11 cellular contexts compared by ENCODE assay signal in genomic region chr6:164040994-164041393, GRCh38.
"Had no signal": no experiment of that assay in that cellular context is flagged by ENCODE, and none has a peak within 500 bp of the region (broad histone marks: within the 10 kb centered on the region; RNA-seq: fewer than 3 reads in every experiment).

No MANE protein-coding gene starts in this region.

- H3K27ac ChIP-seq: GM23248 had no signal

- H3K4me2 ChIP-seq: GM23338 had no signal

- ATAC-seq: GM23338, HCT116 had no signal

- H3K4me1 ChIP-seq: HAP-1 had no signal

- H3K4me3 ChIP-seq: GM23248, GM23338, HAP-1 had no signal

- FAIRE-seq: H1, H54 had no signal

- H3K36me3 ChIP-seq: HAP-1 had no signal

- DNase-seq: GM23248, GOT3, H7, H9, HCEC 1CT, HFFc6 had no signal

- H3K9me3 ChIP-seq: HAP-1 had no signal

- H3K9ac ChIP-seq: GM23248 had no signal

- H2AFZ ChIP-seq: GM23248 had no signal
